ENCODE assay signal across 9 cellular contexts in the genomic region with DNA sequence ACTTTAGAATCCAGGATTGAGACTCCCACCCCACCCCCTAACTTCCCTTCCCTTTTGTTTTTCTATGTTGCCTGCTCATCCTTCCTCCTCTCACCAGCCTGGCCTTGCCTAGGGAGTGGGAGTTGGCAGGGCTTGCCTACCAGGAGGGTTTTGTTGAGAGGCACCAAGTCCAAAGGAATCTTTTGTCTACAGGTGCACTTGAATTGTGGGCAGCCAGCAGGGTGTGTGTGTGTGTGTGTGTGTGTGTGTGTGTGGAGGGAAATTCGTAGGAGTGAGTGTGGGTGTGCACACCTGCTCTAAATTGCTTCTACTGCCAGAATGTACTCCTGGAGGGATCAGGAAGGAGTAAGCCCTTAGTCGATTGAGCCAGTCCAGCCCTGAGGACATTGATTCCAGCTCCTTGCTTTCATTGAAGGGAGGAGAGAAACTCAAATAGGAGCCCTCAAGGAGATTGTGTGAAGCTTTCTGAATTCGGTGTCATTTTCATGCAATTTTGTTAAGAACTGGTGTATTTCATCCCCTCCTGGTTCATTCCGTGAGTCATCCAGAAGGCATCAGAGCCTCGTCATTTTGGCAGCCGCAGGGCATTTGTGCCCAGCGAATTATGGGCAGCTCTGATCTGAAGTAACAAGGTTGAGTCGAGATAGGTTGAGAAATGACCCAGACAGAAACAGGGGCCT.
A peak's percentile ranks its signal among the peaks of the same experiment; 100 is the strongest.
DNase-seq lines count a peak whose midpoint lies in the region; ATAC-seq and TF ChIP-seq lines count a peak whose summit lies in the region.
"Had no signal": no experiment of that assay in that cellular context is flagged by ENCODE, and none has a peak within 500 bp of the region (broad histone marks: within the 10 kb centered on the region; RNA-seq: fewer than 3 reads in every experiment).

No MANE protein-coding gene starts in this region.

- peaks cover 56% of the 10 kb centered on the region for H3K4me1 Mint-ChIP-seq in endothelial cell (ENCODE audit: unreplicated experiment)
- peaks cover 13% of the 10 kb centered on the region for H3K4me1 Mint-ChIP-seq in activated naive CD4-positive, alpha-beta T cell treated with anti-CD3 and anti-CD28 coated beads, Interleukin-2, amount 10 ng/mL, durations not matched to agents 7 days and 5 days

- CTCF ChIA-PET in RWPE1 (lab: Yijun Ruan, JAX) = interaction anchor here (1.0 kb wide), 1 partner anchor 113 kb away, joined by 4 read pairs; no protein-coding TSS in a partner anchor
- CTCF ChIA-PET in activated naive CD4-positive, alpha-beta T cell treated with anti-CD3 and anti-CD28 coated beads, Interleukin-2, amount 10 ng/mL, durations not matched to agents 7 days and 5 days (lab: Charles Lee) = no interaction called here

- H3K36me3 Mint-ChIP-seq in endothelial cell (ENCODE audit: low read depth, unreplicated experiment) = peaks cover 3% of the 10 kb centered on the region
- H3K36me3 Mint-ChIP-seq in activated naive CD4-positive, alpha-beta T cell treated with anti-CD3 and anti-CD28 coated beads, Interleukin-2, amount 10 ng/mL, durations not matched to agents 7 days and 5 days = peaks cover 14% of the 10 kb centered on the region

- no peak overlapping the region for H3K27ac Mint-ChIP-seq in endothelial cell (ENCODE audit: unreplicated experiment)
- no peak overlapping the region for H3K27ac Mint-ChIP-seq in activated naive CD4-positive, alpha-beta T cell treated with anti-CD3 and anti-CD28 coated beads, Interleukin-2, amount 10 ng/mL, durations not matched to agents 7 days and 5 days

- TF ChIP-seq CTCF in RWPE1 (conservative IDR thresholded peaks at IDR 0.05; ENCODE audit: low read depth) = no peak
- no peak for TF ChIP-seq CTCF in endothelial cell (IDR thresholded peaks at IDR 0.05; ENCODE audit: unreplicated experiment)

- no peak overlapping the region for H3K4me3 Mint-ChIP-seq in endothelial cell (ENCODE audit: unreplicated experiment)
- no peak overlapping the region for H3K4me3 Mint-ChIP-seq in activated naive CD4-positive, alpha-beta T cell treated with anti-CD3 and anti-CD28 coated beads, Interleukin-2, amount 10 ng/mL, durations not matched to agents 7 days and 5 days

- H3K27me3 Mint-ChIP-seq in endothelial cell (ENCODE audit: unreplicated experiment) = peaks cover 5% of the 10 kb centered on the region
- no peaks in the 10 kb centered on the region for H3K27me3 Mint-ChIP-seq in activated naive CD4-positive, alpha-beta T cell treated with anti-CD3 and anti-CD28 coated beads, Interleukin-2, amount 10 ng/mL, durations not matched to agents 7 days and 5 days

- POLR2A ChIA-PET in RWPE1 (lab: Yijun Ruan, JAX; ENCODE audit: low non-redundant PET) = no interaction called here

- peak overlapping the region; percentile 98 for H3K27ac ChIP-seq in RWPE1
- H3K27ac ChIP-seq in substantia nigra (ENCODE audit: low read depth, low read length, poor library complexity, severe bottlenecking) = peak overlapping the region; percentile 84
- H3K27ac ChIP-seq: 22Rv1 had no signal

- DNase-seq in DMS79 treated with DMSO at 0.1 percent for 48 hours (lab: John Stamatoyannopoulos, UW) (peak; percentile 9), DMS79 (lab: John Stamatoyannopoulos, UW) (no peak), RWPE1 (ENCODE audit: low spot score) (peak; percentile 91), fibroblast of gingiva (ENCODE audit: low read depth) (peak; percentile 92), substantia nigra (lab: John Stamatoyannopoulos, UW) (peak in 4 of 49 donors; percentile 27 to 47 (median 40)), endothelial cell (ENCODE audit: low spot score) (no peak)
- DNase-seq in activated naive CD4-positive, alpha-beta T cell treated with anti-CD3 and anti-CD28 coated beads, Interleukin-2, amount 10 ng/mL, durations not matched to agents 7 days and 5 days = no peak

- no peak for ATAC-seq in HG02870 (IDR thresholded peaks at IDR 0.05; ENCODE audit: unreplicated experiment)

- no peaks in the 10 kb centered on the region for H3K9me3 Mint-ChIP-seq in endothelial cell (ENCODE audit: unreplicated experiment)
- peaks cover 2% of the 10 kb centered on the region for H3K9me3 Mint-ChIP-seq in activated naive CD4-positive, alpha-beta T cell treated with anti-CD3 and anti-CD28 coated beads, Interleukin-2, amount 10 ng/mL, durations not matched to agents 7 days and 5 days

Comparison
In these comparisons a context has a peak if more than half of its experiments do, and no peak if none do; other contexts are left out.
1. DNase-seq: peak in DMS79 treated with DMSO at 0.1 percent for 48 hours (single experiment), RWPE1 (single experiment) and fibroblast of gingiva (single experiment); none in DMS79 (single experiment), endothelial cell (single experiment) and activated naive CD4-positive, alpha-beta T cell treated with anti-CD3 and anti-CD28 coated beads, Interleukin-2, amount 10 ng/mL, durations not matched to agents 7 days and 5 days (single experiment).